ENCODE assay signal across 30 cellular contexts in the genomic region with DNA sequence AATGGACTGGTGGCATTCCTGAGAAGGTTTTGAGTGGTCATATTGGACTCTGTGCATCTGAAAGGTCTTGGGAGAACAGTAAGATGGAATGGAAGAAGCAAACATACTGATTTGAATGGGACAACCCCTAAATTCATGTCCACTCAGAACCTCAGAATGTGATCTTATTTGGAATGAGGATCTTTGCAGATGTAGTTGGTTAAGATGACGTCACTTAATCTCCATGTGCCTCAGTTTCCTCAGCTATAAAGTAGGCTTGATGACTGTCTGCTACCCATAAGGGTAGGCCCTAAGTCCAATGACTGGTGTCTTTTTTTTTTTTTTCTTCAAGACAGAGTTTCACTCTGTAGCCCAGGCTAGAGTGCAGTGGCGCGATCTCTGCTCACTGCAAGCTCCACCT.
"Had no signal": no experiment of that assay in that cellular context is flagged by ENCODE, and none has a peak within 500 bp of the region (broad histone marks: within the 10 kb centered on the region; RNA-seq: fewer than 3 reads in every experiment).

No MANE protein-coding gene starts in this region.

- DNase-seq: colonic mucosa; cortex of kidney; dermis blood vessel endothelial cell; dorsolateral prefrontal cortex; effector CD4-positive, alpha-beta T cell; effector CD8-positive, alpha-beta T cell; effector memory CD4-positive, alpha-beta T cell; effector memory CD8-positive, alpha-beta T cell; endodermal cell; erythroblast; esophagus squamous epithelium; foreskin fibroblast; foreskin keratinocyte; foreskin melanocyte; gastrocnemius medialis; glutamatergic neuron; head of caudate nucleus; heart left ventricle; heart right ventricle had no signal

- H2AFZ ChIP-seq: hepatocyte had no signal

- H3K79me2 ChIP-seq: hepatocyte had no signal

- H3K9me3 ChIP-seq: colonic mucosa, gastrocnemius medialis had no signal

- H3K27ac ChIP-seq: colonic mucosa, coronary artery, dorsolateral prefrontal cortex, epithelial cell of prostate, esophagus muscularis mucosa, esophagus squamous epithelium, foreskin keratinocyte, gastrocnemius medialis, gastroesophageal sphincter, heart left ventricle, heart right ventricle, hepatocyte had no signal

- H3K27me3 ChIP-seq: colonic mucosa, dorsolateral prefrontal cortex, esophagus muscularis mucosa, esophagus squamous epithelium, foreskin keratinocyte, gastrocnemius medialis, gastroesophageal sphincter, heart left ventricle, heart right ventricle, hepatocyte had no signal

- FAIRE-seq: colon, endometrium, endothelial cell of umbilical vein, frontal cortex had no signal

- H3K27me3 Mint-ChIP-seq: dendritic cell treated with granulocyte-macrophage colony-stimulating factor and Interleukin-4, amounts not matched to agents 40 ng/mL and 50 ng/mL, for 4 days had no signal

- H3K4me3 ChIP-seq: colonic mucosa, coronary artery, dorsolateral prefrontal cortex, esophagus muscularis mucosa, esophagus squamous epithelium, gastrocnemius medialis, gastroesophageal sphincter, heart left ventricle, heart right ventricle, hepatocyte had no signal

- H3K4me2 ChIP-seq: hepatocyte had no signal

- H3K27ac Mint-ChIP-seq: dendritic cell treated with granulocyte-macrophage colony-stimulating factor and Interleukin-4, amounts not matched to agents 40 ng/mL and 50 ng/mL, for 4 days; effector memory CD8-positive, alpha-beta T cell; endodermal cell had no signal

- ATAC-seq: effector memory CD8-positive, alpha-beta T cell; esophagus mucosa; foreskin keratinocyte; gastrocnemius medialis; gastroesophageal sphincter; heart left ventricle; heart right ventricle had no signal

- H3K4me3 Mint-ChIP-seq: dendritic cell treated with granulocyte-macrophage colony-stimulating factor and Interleukin-4, amounts not matched to agents 40 ng/mL and 50 ng/mL, for 4 days; effector memory CD8-positive, alpha-beta T cell; endodermal cell had no signal

- H3K4me1 ChIP-seq: colonic mucosa, esophagus muscularis mucosa, esophagus squamous epithelium, foreskin keratinocyte, gastrocnemius medialis, gastroesophageal sphincter, heart left ventricle, heart right ventricle had no signal

- H3K36me3 ChIP-seq: colonic mucosa, esophagus muscularis mucosa, esophagus squamous epithelium, gastrocnemius medialis, gastroesophageal sphincter, heart left ventricle, heart right ventricle had no signal
